1 cellular context compared by ENCODE assay signal in genomic region chr9:137070906-137071275, GRCh38.
TF ChIP-seq lines count a peak whose summit lies in the region.

No MANE protein-coding gene starts in this region.

TF ChIP-seq in HepG2, 621 proteins besides CTCF, POLR2A, EP300 and RAD21 (continued from another document and continues in another):
- TF ChIP-seq PRDM10 (CRISPR knock-in tag; IDR thresholded peaks at IDR 0.05; ENCODE audit: low read depth) (no peak), ZBED4 (CRISPR knock-in tag; IDR thresholded peaks at IDR 0.05; ENCODE audit: borderline replicate concordance) (no peak; the same call in 1 of the 2 replicates), TGIF2 (CRISPR knock-in tag; IDR thresholded peaks at IDR 0.05) (no peak), E2F5 (CRISPR knock-in tag; conservative IDR thresholded peaks at IDR 0.05) (no peak), ZNF460 (CRISPR knock-in tag; IDR thresholded peaks at IDR 0.05; ENCODE audit: borderline replicate concordance) (no peak), ZNF598 (CRISPR knock-in tag; IDR thresholded peaks at IDR 0.05; ENCODE audit: borderline replicate concordance) (peak; percentile 83; the same call in 1 of the 2 replicates), MLX (CRISPR knock-in tag; IDR thresholded peaks at IDR 0.05) (no peak), MTA1 (CRISPR knock-in tag; IDR thresholded peaks at IDR 0.05; ENCODE audit: borderline replicate concordance) (no peak), KDM5B (CRISPR knock-in tag; IDR thresholded peaks at IDR 0.05; ENCODE audit: borderline replicate concordance) (no peak), ATF4 (CRISPR knock-in tag; IDR thresholded peaks at IDR 0.05) (no peak), CREB1 (IDR thresholded peaks at IDR 0.05) (no peak), CREB1 (CRISPR knock-in tag; IDR thresholded peaks at IDR 0.05) (no peak), PRMT3 (CRISPR knock-in tag; IDR thresholded peaks at IDR 0.05; ENCODE audit: borderline replicate concordance, low read depth) (no peak), ZNF337 (CRISPR knock-in tag; IDR thresholded peaks at IDR 0.05; ENCODE audit: borderline replicate concordance, low read depth) (0 out of 2 replicates have a peak, but pooled peaks have one; percentile 55), ZNF225 (CRISPR knock-in tag; IDR thresholded peaks at IDR 0.05) (no peak), ZNF878 (CRISPR knock-in tag; IDR thresholded peaks at IDR 0.05) (no peak), ZNF33A (CRISPR knock-in tag; IDR thresholded peaks at IDR 0.05; ENCODE audit: borderline replicate concordance) (no peak), ZBTB8A (CRISPR knock-in tag; IDR thresholded peaks at IDR 0.05; ENCODE audit: borderline replicate concordance, low read depth) (no peak), ZNF124 (CRISPR knock-in tag; IDR thresholded peaks at IDR 0.05) (no peak), ZBTB46 (CRISPR knock-in tag; IDR thresholded peaks at IDR 0.05; ENCODE audit: borderline replicate concordance) (no peak), PHB2 (IDR thresholded peaks at IDR 0.05; ENCODE audit: partially characterized antibody) (no peak), BCLAF1 (IDR thresholded peaks at IDR 0.05) (no peak), ZNF331 (CRISPR knock-in tag; IDR thresholded peaks at IDR 0.05) (no peak), ZNF234 (CRISPR knock-in tag; conservative IDR thresholded peaks at IDR 0.05) (no peak), CHD4 (IDR thresholded peaks at IDR 0.05; ENCODE audit: borderline replicate concordance, low read length) (no peak), CREBL2 (CRISPR knock-in tag; IDR thresholded peaks at IDR 0.05; ENCODE audit: borderline replicate concordance) (no peak), PHF20 (CRISPR knock-in tag; IDR thresholded peaks at IDR 0.05) (no peak), ZNF24 (IDR thresholded peaks at IDR 0.05) (no peak), ZNF33B (CRISPR knock-in tag; IDR thresholded peaks at IDR 0.05) (no peak), KDM5A (IDR thresholded peaks at IDR 0.05; ENCODE audit: borderline replicate concordance, low read length) (no peak), HNF4A (CRISPR knock-in tag; IDR thresholded peaks at IDR 0.05) (no peak), U2AF1 (optimal IDR thresholded peaks at IDR 0.05; ENCODE audit: low read depth, low read length) (no peak), MXD4 (CRISPR knock-in tag; IDR thresholded peaks at IDR 0.05) (no peak), ZSCAN25 (CRISPR knock-in tag; IDR thresholded peaks at IDR 0.05) (peak; percentile 69; the same call in 1 of the 2 replicates), ZNF770 (CRISPR knock-in tag; IDR thresholded peaks at IDR 0.05) (no peak), FOSL2 (CRISPR knock-in tag; IDR thresholded peaks at IDR 0.05) (no peak), ATRX (CRISPR knock-in tag; IDR thresholded peaks at IDR 0.05; ENCODE audit: borderline replicate concordance) (no peak), ZNF256 (CRISPR knock-in tag; conservative IDR thresholded peaks at IDR 0.05) (no peak), ZNF382 (CRISPR knock-in tag; IDR thresholded peaks at IDR 0.05; ENCODE audit: borderline replicate concordance) (no peak), PAWR (CRISPR knock-in tag; IDR thresholded peaks at IDR 0.05; ENCODE audit: borderline replicate concordance) (no peak), ARHGAP35 (CRISPR knock-in tag; IDR thresholded peaks at IDR 0.05; ENCODE audit: borderline replicate concordance) (no peak), SP4 (CRISPR knock-in tag; IDR thresholded peaks at IDR 0.05) (no peak; the same call in 1 of the 2 replicates), ZNF841 (CRISPR knock-in tag; IDR thresholded peaks at IDR 0.05; ENCODE audit: borderline replicate concordance) (no peak), SRF (IDR thresholded peaks at IDR 0.05; ENCODE audit: low read depth, low read length) (no peak), ZNF768 (CRISPR knock-in tag; IDR thresholded peaks at IDR 0.05) (no peak), ZBTB26 (CRISPR knock-in tag; IDR thresholded peaks at IDR 0.05; ENCODE audit: borderline replicate concordance) (no peak; the same call in 1 of the 2 replicates), ZNF468 (CRISPR knock-in tag; IDR thresholded peaks at IDR 0.05) (no peak), ZNF34 (CRISPR knock-in tag; IDR thresholded peaks at IDR 0.05; ENCODE audit: borderline replicate concordance) (no peak), SP140L (CRISPR knock-in tag; IDR thresholded peaks at IDR 0.05; ENCODE audit: borderline replicate concordance) (no peak), HOXD1 (CRISPR knock-in tag; IDR thresholded peaks at IDR 0.05) (no peak), MLLT10 (CRISPR knock-in tag; IDR thresholded peaks at IDR 0.05) (no peak), FOXJ3 (CRISPR knock-in tag; IDR thresholded peaks at IDR 0.05; ENCODE audit: borderline replicate concordance) (no peak)
